ENCODE assay signal across 9 cellular contexts in the genomic region with DNA sequence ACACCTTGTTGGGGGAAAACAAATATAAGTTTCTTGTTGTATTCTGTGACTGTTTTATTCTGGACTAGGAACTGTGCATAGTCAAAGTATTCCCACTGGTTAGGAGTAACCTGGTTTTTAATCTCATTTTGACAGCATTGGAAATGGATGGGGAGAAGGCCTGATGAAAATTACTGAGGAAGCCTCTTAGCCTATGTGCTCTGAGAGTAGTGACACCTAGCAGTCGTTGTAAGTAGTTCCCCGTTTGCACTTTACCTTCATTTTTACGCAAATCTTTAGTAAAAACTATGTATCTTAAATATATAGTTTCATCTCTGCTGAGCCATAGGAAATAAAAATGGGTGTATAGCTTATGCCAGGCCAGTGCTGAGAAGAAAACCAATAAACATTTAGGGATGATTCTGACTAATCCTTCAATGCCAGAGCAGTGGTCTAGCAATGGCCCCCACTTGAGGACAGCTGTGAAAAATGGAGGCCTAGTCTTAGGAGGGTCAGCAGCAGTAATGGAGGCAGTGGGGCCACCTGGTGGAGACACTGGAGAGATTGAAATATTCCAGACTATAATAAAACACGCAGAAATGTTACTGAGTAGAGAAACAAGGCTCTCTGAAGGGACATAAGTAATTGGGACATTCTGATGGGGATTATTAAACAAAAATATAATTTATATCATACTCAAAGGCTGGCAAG.
DNase-seq lines count a peak whose midpoint lies in the region; ATAC-seq and TF ChIP-seq lines count a peak whose summit lies in the region.
"Had no signal": no experiment of that assay in that cellular context is flagged by ENCODE, and none has a peak within 500 bp of the region (broad histone marks: within the 10 kb centered on the region; RNA-seq: fewer than 3 reads in every experiment).

No MANE protein-coding gene starts in this region.

- H3K27me3 Mint-ChIP-seq in Calu3 (ENCODE audit: unreplicated experiment), result no peaks in the 10 kb centered on the region

- POLR2A ChIA-PET in RWPE1 (lab: Yijun Ruan, JAX; ENCODE audit: low non-redundant PET), result no interaction called here

- DNase-seq in A172 (ENCODE audit: low spot score) (peak; percentile 1), HCEC 1CT (peak; percentile 15), RWPE1 (ENCODE audit: low spot score) (peak; percentile 3), head of caudate nucleus (peak in 38 of 42 donors; percentile 4 to 63 (median 24)), Calu3 (no peak)
- DNase-seq: activated CD4-positive, alpha-beta T cell treated with anti-CD3 and anti-CD28 coated beads for 48 hours had no signal

- no TSS peak for BruUV-seq in Calu3 (replicated peaks; lab: Mats Ljungman, UMichigan)

- intact Hi-C loops in head of caudate nucleus (cut with DNase I) (loop anchor here (10.0 kb wide), 1 partner anchor 336 kb away; no protein-coding TSS in a partner anchor), Calu3 (cut with micrococcal nuclease; ENCODE audit: unreplicated experiment) (no loop called here)

- H3K4me1 Mint-ChIP-seq in Calu3 (ENCODE audit: low read depth, unreplicated experiment), result no peaks in the 10 kb centered on the region

- TF ChIP-seq CTCF in RWPE1 (conservative IDR thresholded peaks at IDR 0.05; ENCODE audit: low read depth), result peak; percentile 14; the same call in 1 of the 2 replicates
- TF ChIP-seq CTCF in Calu3 (IDR thresholded peaks at IDR 0.05; ENCODE audit: unreplicated experiment), result no peak

- no peak overlapping the region for H3K4me3 Mint-ChIP-seq in Calu3 (ENCODE audit: low read depth, unreplicated experiment)

- no peak overlapping the region for H3K27ac ChIP-seq in RWPE1

- peaks cover 10% of the 10 kb centered on the region for H3K9me3 Mint-ChIP-seq in Calu3 (ENCODE audit: low read depth, unreplicated experiment)

- CTCF ChIA-PET in RWPE1 (lab: Yijun Ruan, JAX), result no interaction called here
- CTCF ChIA-PET in Calu3 (lab: Charles Lee), result interaction anchor here (0.6 kb wide), 1 partner anchor 1618 kb away, joined by 3 read pairs; no protein-coding TSS in a partner anchor

- H3K36me3 Mint-ChIP-seq in Calu3 (ENCODE audit: insufficient read depth, unreplicated experiment), result no peaks in the 10 kb centered on the region

- ATAC-seq in HG03469 (IDR thresholded peaks at IDR 0.05; ENCODE audit: unreplicated experiment), result no peak
- no peak for ATAC-seq in GM21619 (IDR thresholded peaks at IDR 0.05; ENCODE audit: unreplicated experiment)
- no peak for ATAC-seq in HG03520 (IDR thresholded peaks at IDR 0.05; ENCODE audit: unreplicated experiment)

- H3K27ac Mint-ChIP-seq in Calu3 (ENCODE audit: unreplicated experiment), result no peak overlapping the region
